ENCODE assay signal across 8 cellular contexts in the genomic region with DNA sequence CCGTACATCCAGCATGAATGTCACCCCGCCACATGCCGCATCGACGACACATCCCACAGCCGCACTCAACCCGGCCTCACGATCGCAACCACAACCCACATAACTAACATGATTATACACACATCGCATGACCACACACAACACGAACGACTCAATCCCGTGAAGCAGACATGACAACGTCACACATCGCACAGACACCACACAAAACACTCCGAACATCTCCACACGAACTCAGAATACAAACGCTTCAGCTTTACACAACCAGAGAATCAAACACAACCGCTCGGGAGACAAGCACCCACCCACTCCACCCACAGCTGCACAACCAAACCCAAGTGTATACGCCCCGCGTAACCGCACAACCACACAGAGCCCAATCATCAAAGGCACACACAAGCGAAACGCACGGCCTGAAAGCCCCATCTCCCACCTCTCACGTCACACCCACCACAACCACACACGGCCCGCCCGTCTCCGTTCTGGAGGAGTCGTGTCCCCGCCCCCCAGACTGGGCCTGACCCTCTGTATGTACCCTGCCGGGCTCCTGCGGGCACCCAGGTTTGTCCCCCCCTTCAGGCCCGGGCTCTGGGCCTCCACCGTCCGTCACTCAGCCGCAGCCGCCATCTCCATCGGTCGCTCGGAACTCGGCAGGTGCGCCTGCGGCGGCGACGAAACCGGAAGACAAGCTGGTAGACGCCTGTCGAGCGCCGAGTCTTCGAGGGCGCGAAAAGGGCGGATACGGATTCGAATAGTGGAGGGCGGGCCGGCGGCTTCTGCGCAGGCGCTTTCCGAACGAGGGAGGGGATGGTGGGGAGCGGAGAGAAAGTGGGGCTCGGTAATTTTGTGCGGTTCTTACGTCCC. TPM values are rescaled to one million over a fixed set of nuclear protein-coding genes. Genes with fewer than 3 reads are reported as not detected.
A peak's percentile ranks its signal among the peaks of the same experiment; 100 is the strongest.
DNase-seq lines count a peak whose midpoint lies in the region; ATAC-seq and TF ChIP-seq lines count a peak whose summit lies in the region.

A gene (minus strand): TSS at position 646 of the 861 bp plus-strand sequence. CDS start 3,028 bp downstream, outside the sequence.

- intact Hi-C loops in mucosa of descending colon (cut with DNase I, micrococcal nuclease) = no loop called here

- no peak for TF ChIP-seq CTCF in mucosa of descending colon (IDR thresholded peaks at IDR 0.05)

- H3K36me3 ChIP-seq in mucosa of descending colon (ENCODE audit: low read depth) = peaks cover 12% of the 10 kb centered on the region

- DNase-seq in DMS 273 treated with DMSO at 0.1 percent for 48 hours (lab: John Stamatoyannopoulos, UW) (peak; percentile 75), HuH-7 (ENCODE audit: low spot score) (peak; percentile 96), OCI-M2 (lab: John Stamatoyannopoulos, UW; ENCODE audit: unreplicated experiment) (peak; percentile 55), activated T-cell treated with anti-CD3 and anti-CD28 coated beads for 48 hours (ENCODE audit: low read depth) (peak; percentile 95), epithelial cell of prostate (ENCODE audit: low read depth, low spot score) (peak; percentile 59), mucosa of descending colon (peak; percentile 96 to 97 (median 96))
- peak; percentile 80 to 90 for DNase-seq in stimulated activated CD8-positive, alpha-beta memory T cell treated with anti-CD3 and anti-CD28 coated beads, Interleukin-4, amount 100 ng/mL, for 1 hour (ENCODE audit: low read depth in 2 of 2, low spot score in 1 of 2)

- no peaks in the 10 kb centered on the region for H3K9me3 ChIP-seq in mucosa of descending colon

- H3K27ac ChIP-seq in epithelial cell of prostate = peak within 1 kb of the TSS; percentile 54

- ATAC-seq in GM21526 (IDR thresholded peaks at IDR 0.05; ENCODE audit: low FRiP score, unreplicated experiment) (peak; percentile 85), mucosa of descending colon (peak; percentile 95)

- H3K4me3 ChIP-seq in mucosa of descending colon = peak within 1 kb of the TSS; percentile 46

- peaks cover 17% of the 10 kb centered on the region for H3K4me1 ChIP-seq in mucosa of descending colon (ENCODE audit: low read depth)

RNA-seq across cellular contexts. Expression of the gene that starts here (rescaled TPM):
- 10 to 100 TPM; 16.5 to 36.8 (median 18.2) TPM for total RNA-seq in mucosa of descending colon

Comparison
In these comparisons a context has a peak if more than half of its experiments do, and no peak if none do; other contexts are left out.
1. Peak in every context shown above with its lines: DNase-seq, ATAC-seq, H3K4me3 ChIP-seq and H3K27ac ChIP-seq.